Comparison of ENCODE assay signal across 22 cellular contexts in the genomic region with DNA sequence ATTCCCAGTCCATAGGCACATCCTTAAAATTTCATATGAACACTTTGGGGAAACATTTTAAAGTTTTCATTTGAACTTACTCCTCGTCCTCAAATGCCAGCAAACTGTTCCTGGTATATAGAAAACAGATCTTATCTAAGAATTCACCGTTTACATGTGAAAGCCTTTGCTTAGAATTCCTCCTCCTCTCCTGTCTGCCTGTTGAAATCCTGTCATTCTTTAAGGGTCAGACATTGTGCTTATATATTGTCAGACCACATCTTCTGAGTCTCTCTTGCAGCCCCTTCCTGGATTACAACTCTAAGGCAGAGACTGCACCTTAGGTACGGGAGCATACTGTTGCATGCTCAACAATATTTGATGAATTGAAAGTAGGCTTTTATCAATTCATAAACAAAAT.
"Had no signal": no experiment of that assay in that cellular context is flagged by ENCODE, and none has a peak within 500 bp of the region (broad histone marks: within the 10 kb centered on the region; RNA-seq: fewer than 3 reads in every experiment).

No MANE protein-coding gene starts in this region.

- H3K36me3 ChIP-seq: esophagus muscularis mucosa, gastrocnemius medialis, left ventricle myocardium inferior, lower lobe of right lung, right lobe of liver, spleen, tibial nerve had no signal

- H3K4me3 Mint-ChIP-seq: memory B cell; naive thymus-derived CD4-positive, alpha-beta T cell; nephron progenitor cell; stimulated activated memory B cell treated with anti-CD40 and anti-IgM and Interleukin-4, amounts not matched to agents 10 μg/mL and 1 μg/mL and 100 μg/mL, for 72 hours; stimulated activated naive CD8-positive, alpha-beta T cell treated with anti-CD3 and anti-CD28 coated beads, Interleukin-15, Interleukin-2, amounts not matched to agents 100 ng/mL and 50 ng/mL, for 24 hours had no signal

- H3K4me1 ChIP-seq: esophagus muscularis mucosa, gastrocnemius medialis, left ventricle myocardium inferior, lower lobe of right lung, psoas muscle, right lobe of liver, spleen, tibial nerve had no signal

- H3K27me3 ChIP-seq: esophagus muscularis mucosa, gastrocnemius medialis, right lobe of liver, spleen, tibial nerve had no signal

- H3K4me1 Mint-ChIP-seq: memory B cell; naive thymus-derived CD4-positive, alpha-beta T cell; stimulated activated memory B cell treated with anti-CD40 and anti-IgM and Interleukin-4, amounts not matched to agents 10 μg/mL and 1 μg/mL and 100 μg/mL, for 72 hours had no signal

- H3K4me3 ChIP-seq: esophagus muscularis mucosa, gastrocnemius medialis, left ventricle myocardium inferior, lower lobe of right lung, psoas muscle, right lobe of liver, spleen, tibial nerve had no signal

- DNase-seq: cortex of kidney; effector memory CD4-positive, alpha-beta T cell; gastrocnemius medialis; kidney; left cardiac atrium; left ventricle myocardium inferior; lower lobe of right lung; naive thymus-derived CD4-positive, alpha-beta T cell; nephron progenitor cell; psoas muscle; retina; right lobe of liver; spleen; stimulated activated CD4-positive, alpha-beta T cell treated with anti-CD3 and anti-CD28 coated beads, Interleukin-15, amount 100 ng/mL, for 24 hours; stimulated activated CD4-positive, alpha-beta T cell treated with anti-CD3 and anti-CD28 coated beads, Interleukin-1b, Interleukin-23, amount 100 ng/mL, for 48 hours; stimulated activated CD4-positive, alpha-beta T cell treated with anti-CD3 and anti-CD28 coated beads, Interleukin-4, amount 100 ng/mL, for 24 hours had no signal

- H3K27ac Mint-ChIP-seq: memory B cell; naive thymus-derived CD4-positive, alpha-beta T cell; nephron progenitor cell; stimulated activated memory B cell treated with anti-CD40 and anti-IgM and Interleukin-4, amounts not matched to agents 10 μg/mL and 1 μg/mL and 100 μg/mL, for 72 hours; stimulated activated naive CD8-positive, alpha-beta T cell treated with anti-CD3 and anti-CD28 coated beads, Interleukin-15, Interleukin-2, amounts not matched to agents 100 ng/mL and 50 ng/mL, for 24 hours had no signal

- H3K9me3 Mint-ChIP-seq: memory B cell; nephron progenitor cell; stimulated activated memory B cell treated with anti-CD40 and anti-IgM and Interleukin-4, amounts not matched to agents 10 μg/mL and 1 μg/mL and 100 μg/mL, for 72 hours had no signal

- H3K27ac ChIP-seq: epithelial cell of prostate, esophagus muscularis mucosa, gastrocnemius medialis, left ventricle myocardium inferior, lower lobe of right lung, psoas muscle, right lobe of liver, spleen, tibial nerve had no signal

- H3K9me3 ChIP-seq: esophagus muscularis mucosa, gastrocnemius medialis, left ventricle myocardium inferior, lower lobe of right lung, psoas muscle, right lobe of liver, spleen, tibial nerve had no signal

- H3K27me3 Mint-ChIP-seq: memory B cell; naive thymus-derived CD4-positive, alpha-beta T cell; stimulated activated memory B cell treated with anti-CD40 and anti-IgM and Interleukin-4, amounts not matched to agents 10 μg/mL and 1 μg/mL and 100 μg/mL, for 72 hours; stimulated activated naive CD8-positive, alpha-beta T cell treated with anti-CD3 and anti-CD28 coated beads, Interleukin-15, Interleukin-2, amounts not matched to agents 100 ng/mL and 50 ng/mL, for 24 hours had no signal

- ATAC-seq: gastrocnemius medialis; left cardiac atrium; lower lobe of right lung; naive thymus-derived CD4-positive, alpha-beta T cell; psoas muscle; right lobe of liver; stimulated activated memory B cell treated with anti-CD40 and anti-IgM and Interleukin-4, amounts not matched to agents 10 μg/mL and 1 μg/mL and 100 μg/mL, for 72 hours had no signal
